19 cellular contexts compared by ENCODE assay signal in genomic region chr14:99690636-99691035, GRCh38. TPM values are rescaled to one million over a fixed set of nuclear protein-coding genes. Genes with fewer than 3 reads are reported as not detected.
DNase-seq lines count a peak whose midpoint lies in the region; ATAC-seq and TF ChIP-seq lines count a peak whose summit lies in the region.
"Had no signal": no experiment of that assay in that cellular context is flagged by ENCODE, and none has a peak within 500 bp of the region (broad histone marks: within the 10 kb centered on the region; RNA-seq: fewer than 3 reads in every experiment).

No MANE protein-coding gene starts in this region.

- no peaks in the 10 kb centered on the region for H3K27me3 ChIP-seq in left ventricle myocardium inferior (ENCODE audit: low read depth)

- no peaks in the 10 kb centered on the region for H3K9me3 ChIP-seq in left ventricle myocardium inferior (replicated peaks)
- H3K9me3 ChIP-seq: A549, Caco-2 had no signal

- no peak for ATAC-seq in HG03108 (IDR thresholded peaks at IDR 0.05; ENCODE audit: unreplicated experiment)
- ATAC-seq: A549, GM23338 had no signal

- no peak overlapping the region for H3K4me3 Mint-ChIP-seq in T-helper 2 cell treated with Interferon-gamma antibody and Interleukin-4, amounts not matched to agents 5 μg/mL and 100 μg/mL, for 36 hours
- H3K4me3 Mint-ChIP-seq in osteocyte (ENCODE audit: unreplicated experiment), result no peak overlapping the region
- H3K4me3 Mint-ChIP-seq: CD4-positive, alpha-beta T cell; GM23338; HFFc6 had no signal

- no peaks in the 10 kb centered on the region for H3K36me3 ChIP-seq in left ventricle myocardium inferior

- H3K9me3 Mint-ChIP-seq in T-helper 2 cell treated with Interferon-gamma antibody and Interleukin-4, amounts not matched to agents 5 μg/mL and 100 μg/mL, for 36 hours, result no peaks in the 10 kb centered on the region
- H3K9me3 Mint-ChIP-seq in osteocyte (ENCODE audit: unreplicated experiment), result no peaks in the 10 kb centered on the region
- H3K9me3 Mint-ChIP-seq: CD4-positive, alpha-beta T cell; GM23338; HFFc6 had no signal

- H3K4me1 ChIP-seq in left ventricle myocardium inferior, result no peaks in the 10 kb centered on the region
- H3K4me1 ChIP-seq: A549, Caco-2 had no signal

- H3K27me3 Mint-ChIP-seq in T-helper 2 cell treated with Interferon-gamma antibody and Interleukin-4, amounts not matched to agents 5 μg/mL and 100 μg/mL, for 36 hours (ENCODE audit: low read depth), result peaks cover 57% of the 10 kb centered on the region
- peaks cover 41% of the 10 kb centered on the region for H3K27me3 Mint-ChIP-seq in osteocyte (ENCODE audit: unreplicated experiment)

- no peaks in the 10 kb centered on the region for H3K36me3 Mint-ChIP-seq in T-helper 2 cell treated with Interferon-gamma antibody and Interleukin-4, amounts not matched to agents 5 μg/mL and 100 μg/mL, for 36 hours (ENCODE audit: low read depth)
- H3K36me3 Mint-ChIP-seq in osteocyte (ENCODE audit: unreplicated experiment), result no peaks in the 10 kb centered on the region

- TF ChIP-seq CTCF in left ventricle myocardium inferior (IDR thresholded peaks at IDR 0.05; ENCODE audit: borderline replicate concordance) (no peak), osteocyte (IDR thresholded peaks at IDR 0.05) (no peak)

- intact Hi-C loops in cardiac septum (cut with DNase I) (no loop called here), left ventricle myocardium inferior (cut with micrococcal nuclease) (no loop called here)

- peak; percentile 2 for DNase-seq in T-helper 2 cell treated with Interferon-gamma antibody and Interleukin-4, amounts not matched to agents 5 μg/mL and 100 μg/mL, for 36 hours (ENCODE audit: low spot score)
- no peak for DNase-seq in T-helper 2 cell
- peak; percentile 35 for DNase-seq in cardiac septum (ENCODE audit: low spot score)
- DNase-seq in left ventricle myocardium inferior, result no peak
- peak; percentile 65 for DNase-seq in osteocyte (ENCODE audit: extremely low spot score, unreplicated experiment)
- DNase-seq in hepatic stellate cell (ENCODE audit: low spot score), result no peak
- DNase-seq: AML-193; Caco-2; CD4-positive, alpha-beta T cell; DMS153; DMS79; GDM1; HCEC 1CT; HFFc6 had no signal

- H3K4me1 Mint-ChIP-seq in T-helper 2 cell treated with Interferon-gamma antibody and Interleukin-4, amounts not matched to agents 5 μg/mL and 100 μg/mL, for 36 hours (ENCODE audit: low read depth), result no peaks in the 10 kb centered on the region
- H3K4me1 Mint-ChIP-seq in osteocyte (ENCODE audit: unreplicated experiment), result no peaks in the 10 kb centered on the region

- no peak overlapping the region for H3K27ac ChIP-seq in left ventricle myocardium inferior (replicated peaks)
- H3K27ac ChIP-seq: 22Rv1, A549, C4-2B had no signal

- H3K4me3 ChIP-seq in left ventricle myocardium inferior, result no peak overlapping the region
- H3K4me3 ChIP-seq: A549, GM23338 had no signal

- H3K27ac Mint-ChIP-seq in T-helper 2 cell treated with Interferon-gamma antibody and Interleukin-4, amounts not matched to agents 5 μg/mL and 100 μg/mL, for 36 hours, result no peak overlapping the region
- H3K27ac Mint-ChIP-seq in osteocyte (ENCODE audit: unreplicated experiment), result no peak overlapping the region
- H3K27ac Mint-ChIP-seq: CD4-positive, alpha-beta T cell; GM23338; HFFc6 had no signal

RNA-seq across cellular contexts. Expression of gene CYP46A1, which starts 6.5 kb away (rescaled TPM):
- total RNA-seq in cardiac septum (5.5 TPM), left ventricle myocardium inferior (4.2 TPM), osteocyte (1.3 and 1.8 TPM in 2 replicates)

RNA-seq across cellular contexts. Expression of gene HHIPL1, which starts 45.7 kb away (rescaled TPM):
- 1.9 TPM for total RNA-seq in cardiac septum
- total RNA-seq in left ventricle myocardium inferior, result 1.2 TPM
- total RNA-seq in osteocyte, result 2.0 and 2.7 TPM in 2 replicates
- total RNA-seq: CD4-positive, alpha-beta T cell had no signal

Comparison
In these comparisons a context has a peak if more than half of its experiments do, and no peak if none do; other contexts are left out.
1. DNase-seq: peak in T-helper 2 cell treated with Interferon-gamma antibody and Interleukin-4, amounts not matched to agents 5 μg/mL and 100 μg/mL, for 36 hours (single experiment), cardiac septum (single experiment) and osteocyte (single experiment); none in T-helper 2 cell (0 of 5), left ventricle myocardium inferior (single experiment) and hepatic stellate cell (single experiment).